Comparison of ENCODE assay signal across 1 cellular context in genomic region chr20:50344232-50345071, GRCh38.
TF ChIP-seq lines count a peak whose summit lies in the region.

No MANE protein-coding gene starts in this region.

TF ChIP-seq in GM12878, 131 proteins besides CTCF, POLR2A, EP300 and RAD21 (continued from another document):
- TF ChIP-seq MYB (IDR thresholded peaks at IDR 0.05; ENCODE audit: borderline replicate concordance, low read depth, low read length) (no peak), JUNB (IDR thresholded peaks at IDR 0.05) (no peak), ZNF384 (IDR thresholded peaks at IDR 0.05; ENCODE audit: borderline replicate concordance, low read depth, low read length) (no peak)
